9 cellular contexts compared by ENCODE assay signal in the genomic region with DNA sequence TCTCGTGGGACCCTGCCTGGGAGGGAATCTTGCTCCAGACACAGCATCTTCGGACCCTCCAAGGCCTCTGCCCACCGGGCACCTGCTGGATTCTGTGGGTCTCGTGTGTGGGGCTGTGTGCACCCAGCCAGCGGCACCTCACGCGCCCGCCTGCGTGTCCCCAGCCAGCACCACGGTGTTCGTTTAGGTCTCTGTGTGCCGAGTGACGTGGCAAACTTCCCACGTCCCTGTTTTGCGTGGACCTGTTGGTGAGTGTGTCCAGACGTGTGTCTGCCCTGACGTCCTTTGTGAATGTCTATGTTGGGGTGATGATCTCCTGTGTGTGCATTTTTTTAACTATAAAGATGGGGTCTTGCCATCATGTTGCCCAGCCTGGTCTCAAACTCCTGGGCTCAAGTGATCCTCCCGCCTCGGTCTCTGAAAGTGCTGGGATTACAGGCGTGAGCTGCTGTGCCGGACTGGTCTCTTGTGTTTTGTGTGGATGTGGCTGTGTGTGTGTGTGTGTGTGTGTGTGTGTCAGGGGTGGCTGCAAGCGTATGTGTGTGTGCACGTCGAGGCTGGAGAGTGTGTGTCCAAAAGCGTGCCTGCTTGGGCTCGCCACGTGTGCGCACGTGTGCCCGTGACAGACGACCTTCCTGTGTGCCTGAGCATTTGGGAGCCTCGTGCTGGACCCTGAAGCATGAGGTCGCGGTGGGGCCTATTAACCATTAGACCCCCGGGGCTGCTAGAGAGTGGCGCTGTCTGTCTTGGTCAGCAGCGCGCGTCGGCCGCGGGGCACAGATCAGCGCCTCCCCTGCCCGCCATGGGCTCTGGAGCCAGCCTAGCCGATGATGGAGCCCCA. TPM values are rescaled to one million over a fixed set of nuclear protein-coding genes. Genes with fewer than 3 reads are reported as not detected.
A peak's percentile ranks its signal among the peaks of the same experiment; 100 is the strongest.
DNase-seq lines count a peak whose midpoint lies in the region; ATAC-seq, FAIRE-seq and TF ChIP-seq lines count a peak whose summit lies in the region.
"Had no signal": no experiment of that assay in that cellular context is flagged by ENCODE, and none has a peak within 500 bp of the region (broad histone marks: within the 10 kb centered on the region; RNA-seq: fewer than 3 reads in every experiment).

No MANE protein-coding gene starts in this region.

- peak overlapping the region; percentile 66 for H3K27ac ChIP-seq in CD4-positive, CD25-positive, alpha-beta regulatory T cell (ENCODE audit: insufficient read depth, low read length, poor library complexity, severe bottlenecking)
- H3K27ac ChIP-seq in Panc1 (ENCODE audit: low read length) = 0 out of 2 replicates have a peak overlapping the region, but pooled peaks have one; percentile 26
- H3K27ac ChIP-seq in epithelial cell of prostate = peak overlapping the region; percentile 60
- peak overlapping the region; percentile 63 to 77 for H3K27ac ChIP-seq in prostate gland

- H3K27ac Mint-ChIP-seq in CD4-positive, CD25-positive, alpha-beta regulatory T cell = peak overlapping the region in 2 of 3 donors; percentile 32 to 70

- no peaks in the 10 kb centered on the region for H3K27me3 Mint-ChIP-seq in CD4-positive, CD25-positive, alpha-beta regulatory T cell

- TF ChIP-seq CTCF in Panc1 (IDR thresholded peaks at IDR 0.05) (no peak), prostate gland (IDR thresholded peaks at IDR 0.05) (no peak), D721Med (IDR thresholded peaks at IDR 0.05; ENCODE audit: insufficient read depth, missing control alignments) (no peak)

- 77% methylated on average over 42 of the region's 45 CpGs for WGBS in prostate gland

- no TSS peak for BruUV-seq in Panc1 (replicated peaks; lab: Mats Ljungman, UMichigan)

- CTCF ChIA-PET in Panc1 (lab: Charles Lee) = no interaction called here

- FAIRE-seq in D721Med (lab: Jason Lieb, UNC) = no peak

- H3K4me3 Mint-ChIP-seq in CD4-positive, CD25-positive, alpha-beta regulatory T cell = peak overlapping the region; percentile 21 to 83 (median 78)

- peaks cover 0 to 3% (median 0%) of the 10 kb centered on the region in 7 donors for H3K9me3 Mint-ChIP-seq in CD4-positive, CD25-positive, alpha-beta regulatory T cell

- DNase-seq in CD4-positive, CD25-positive, alpha-beta regulatory T cell = no peak
- DNase-seq in Panc1 (ENCODE audit: low read depth, low spot score) (no peak), epithelial cell of prostate (ENCODE audit: low read depth, low spot score) (no peak), prostate gland (ENCODE audit: low spot score) (no peak), activated gamma-delta T cell treated with Interleukin-2 at 50 U/mL for 16 hours (no peak), HPDE6-E6E7 (ENCODE audit: extremely low spot score) (no peak), D721Med (ENCODE audit: insufficient read length, low spot score) (no peak)

- peaks cover 0 to 33% (median 19%) of the 10 kb centered on the region in 4 donors for H3K4me1 Mint-ChIP-seq in CD4-positive, CD25-positive, alpha-beta regulatory T cell

- H3K4me3 ChIP-seq in CD4-positive, CD25-positive, alpha-beta regulatory T cell (ENCODE audit: low read depth, low read length) = peak overlapping the region; percentile 53
- H3K4me3 ChIP-seq in Panc1 (ENCODE audit: low read depth in 2 of 2, low read length in 2 of 2) = peak overlapping the region in 1 of 2 experiments; percentile 24; a peak in 2 of 4 replicates
- H3K4me3 ChIP-seq in prostate gland = peak overlapping the region; percentile 24 to 27

- in situ Hi-C loops in Panc1 (cut with HindIII; ENCODE audit: low pct_unique_long_range_greater_than_20kb, low sequenced_read_pairs) = no loop called here

- no peaks in the 10 kb centered on the region for H3K36me3 ChIP-seq in CD4-positive, CD25-positive, alpha-beta regulatory T cell (ENCODE audit: control insufficient read depth, insufficient read depth, low read length)
- no peaks in the 10 kb centered on the region for H3K36me3 ChIP-seq in Panc1 (ENCODE audit: control insufficient read depth, insufficient read depth, low read length)
- H3K36me3 ChIP-seq in prostate gland = no peaks in the 10 kb centered on the region

- TF ChIP-seq POLR2A in prostate gland (IDR thresholded peaks at IDR 0.05) = no peak

- peaks cover 3% of the 10 kb centered on the region for H3K36me3 Mint-ChIP-seq in CD4-positive, CD25-positive, alpha-beta regulatory T cell

- peaks cover 18% of the 10 kb centered on the region for H3K4me1 ChIP-seq in CD4-positive, CD25-positive, alpha-beta regulatory T cell (ENCODE audit: control insufficient read depth, insufficient read depth, low read length, poor library complexity, severe bottlenecking)
- H3K4me1 ChIP-seq in Panc1 (ENCODE audit: control insufficient read depth, insufficient read depth, low read length) (peaks cover 5% of the 10 kb centered on the region), prostate gland (replicated peaks) (peaks cover 3% of the 10 kb centered on the region)

- no peaks in the 10 kb centered on the region for H3K27me3 ChIP-seq in CD4-positive, CD25-positive, alpha-beta regulatory T cell (ENCODE audit: control insufficient read depth, insufficient read depth, low read length)
- no peaks in the 10 kb centered on the region for H3K27me3 ChIP-seq in Panc1 (ENCODE audit: control insufficient read depth, insufficient read depth, low read length)
- H3K27me3 ChIP-seq in prostate gland (replicated peaks; ENCODE audit: insufficient read depth) = no peaks in the 10 kb centered on the region

- no peaks in the 10 kb centered on the region for H3K9me3 ChIP-seq in CD4-positive, CD25-positive, alpha-beta regulatory T cell (ENCODE audit: control insufficient read depth in 2 of 2, low read length in 2 of 2)
- H3K9me3 ChIP-seq in Panc1 (ENCODE audit: control insufficient read depth, insufficient read depth, low read depth, low read length) = no peaks in the 10 kb centered on the region
- H3K9me3 ChIP-seq in prostate gland = no peaks in the 10 kb centered on the region

- intact Hi-C loops in Panc1 (cut with micrococcal nuclease; ENCODE audit: unreplicated experiment) = no loop called here
- intact Hi-C loops in prostate gland (cut with DNase I) = no loop called here

- no peak for ATAC-seq in CD4-positive, CD25-positive, alpha-beta regulatory T cell (ENCODE audit: low read depth in 2 of 2)
- ATAC-seq in Panc1 (peak; percentile 9; the same call in 1 of the 2 replicates), HG03045 (IDR thresholded peaks at IDR 0.05; ENCODE audit: unreplicated experiment) (no peak)

- POLR2A ChIA-PET in Panc1 (lab: Charles Lee) = no interaction called here

RNA-seq across cellular contexts. Expression of gene ARID3A, which starts 15.7 kb away (rescaled TPM):
- 14.4 TPM for total RNA-seq in CD4-positive, CD25-positive, alpha-beta regulatory T cell
- polyA plus RNA-seq in CD4-positive, CD25-positive, alpha-beta regulatory T cell = 1 to 10 TPM in 2 of 4 donors, under 1 TPM in 2; 0.63 to 1.4 (median 0.99) TPM
- total RNA-seq in Panc1 (2021; ENCODE audit: unreplicated experiment) (28.9 TPM), prostate gland (10 to 100 TPM in 1 of 2 donors, 1 to 10 TPM in 1; 3.8 to 18.7 TPM)
- 27.8 TPM for polyA plus RNA-seq in Panc1 (2012; ENCODE audit: insufficient read length)

RNA-seq across cellular contexts. Expression of gene KISS1R, which starts 24.4 kb away (rescaled TPM):
- 0.86 TPM for total RNA-seq in CD4-positive, CD25-positive, alpha-beta regulatory T cell
- 1 to 10 TPM in 1 of 4 donors, under 1 TPM in 2, not detected in 1; 0.21 to 1.2 (median 0.48) TPM for polyA plus RNA-seq in CD4-positive, CD25-positive, alpha-beta regulatory T cell
- total RNA-seq in Panc1 (2021; ENCODE audit: unreplicated experiment) = 0.92 TPM
- 6.5 TPM for polyA plus RNA-seq in Panc1 (2012; ENCODE audit: insufficient read length)
- not detected for total RNA-seq in prostate gland

RNA-seq across cellular contexts. Expression of gene R3HDM4, which starts 28.5 kb away (rescaled TPM):
- total RNA-seq in CD4-positive, CD25-positive, alpha-beta regulatory T cell = 266 TPM
- polyA plus RNA-seq in CD4-positive, CD25-positive, alpha-beta regulatory T cell = 100 to 1,000 TPM; 249 to 283 (median 267) TPM
- 43.5 TPM for total RNA-seq in Panc1 (2021; ENCODE audit: unreplicated experiment)
- 39.7 TPM for polyA plus RNA-seq in Panc1 (2012; ENCODE audit: insufficient read length)
- 10 to 100 TPM; 36.9 to 58.7 TPM for total RNA-seq in prostate gland

RNA-seq across cellular contexts. Expression of gene WDR18, which starts 42.6 kb away (rescaled TPM):
- 23.8 TPM for total RNA-seq in CD4-positive, CD25-positive, alpha-beta regulatory T cell
- 10 to 100 TPM; 55.4 to 71.1 (median 64.9) TPM for polyA plus RNA-seq in CD4-positive, CD25-positive, alpha-beta regulatory T cell
- 44.0 TPM for total RNA-seq in Panc1 (2021; ENCODE audit: unreplicated experiment)
- 79.2 TPM for polyA plus RNA-seq in Panc1 (2012; ENCODE audit: insufficient read length)
- 10 to 100 TPM; 35.0 to 94.8 TPM for total RNA-seq in prostate gland

RNA-seq across cellular contexts. Expression of gene RNU6-9, which starts 48.2 kb away (rescaled TPM):
- total RNA-seq in CD4-positive, CD25-positive, alpha-beta regulatory T cell = not detected
- not detected for polyA plus RNA-seq in CD4-positive, CD25-positive, alpha-beta regulatory T cell
- total RNA-seq in Panc1 (2021; ENCODE audit: unreplicated experiment) (not detected), prostate gland (not detected)
- not detected for polyA plus RNA-seq in Panc1 (2012; ENCODE audit: insufficient read length)
- total RNA-seq: T-helper 2 cell treated with Interferon-gamma antibody and Interleukin-4, amounts not matched to agents 100 ng/mL and 5 ng/mL, for 36 hours had no signal
